22 cellular contexts compared by ENCODE assay signal in the genomic region with DNA sequence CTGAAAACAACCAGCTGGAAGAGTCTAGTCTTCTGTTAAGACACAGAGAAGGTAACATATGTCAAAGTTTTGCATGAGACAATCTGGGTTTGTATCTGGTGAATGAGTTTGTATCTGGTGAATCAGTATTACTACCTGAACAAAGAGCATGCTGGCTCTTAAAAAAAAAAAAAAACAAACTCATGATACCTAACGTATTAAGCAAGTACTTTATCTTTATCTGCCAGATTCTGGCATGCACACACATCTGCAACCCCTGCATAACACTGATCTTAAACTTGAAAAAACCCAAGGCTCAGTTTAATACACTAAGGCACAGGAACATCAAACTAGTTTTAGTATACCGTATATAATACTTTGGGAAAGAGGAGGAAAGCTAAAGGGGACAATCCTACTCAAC. TPM values are rescaled to one million over a fixed set of nuclear protein-coding genes. Genes with fewer than 3 reads are reported as not detected.
DNase-seq lines count a peak whose midpoint lies in the region; ATAC-seq and TF ChIP-seq lines count a peak whose summit lies in the region.
"Had no signal": no experiment of that assay in that cellular context is flagged by ENCODE, and none has a peak within 500 bp of the region (broad histone marks: within the 10 kb centered on the region; RNA-seq: fewer than 3 reads in every experiment).

No MANE protein-coding gene starts in this region.

- BruUV-seq in mammary epithelial cell (replicated peaks; lab: Mats Ljungman, UMichigan) = no TSS peak

- DNase-seq in activated CD4-positive, alpha-beta T cell treated with anti-CD3 and anti-CD28 coated beads, Interleukin-2, amount 10 ng/mL, durations not matched to agents 7 days and 5 days = no peak
- DNase-seq in activated CD4-positive, alpha-beta T cell treated with anti-CD3 and anti-CD28 coated beads, Interleukin-2, amount 50 U/mL, for 48 hours = no peak
- peak; percentile 25 for DNase-seq in mammary epithelial cell
- no peak for DNase-seq in naive thymus-derived CD8-positive, alpha-beta T cell
- DNase-seq in CD1c-positive myeloid dendritic cell (ENCODE audit: extremely low spot score) = no peak
- DNase-seq: activated CD4-positive, alpha-beta memory T cell treated with anti-CD3 and anti-CD28 coated beads for 36 hours; amygdala; cerebellar nuclear complex; DMS53; GM23248; hypothalamus; midbrain; NCI-H187; NCI-H446 treated with DMSO at 0.1 percent for 48 hours; stimulated activated CD4-positive, alpha-beta T cell treated with anti-CD3 and anti-CD28 coated beads, Interleukin-15, amount 100 ng/mL, for 24 hours; stimulated activated naive B cell treated with anti-CD40 and anti-IgM and Interleukin-4, amounts not matched to agents 10 μg/mL and 1 μg/mL and 100 μg/mL, for 72 hours; SW 1271; transverse colon had no signal

- peak overlapping the region; percentile 25 for H3K27ac Mint-ChIP-seq in activated CD4-positive, alpha-beta T cell treated with anti-CD3 and anti-CD28 coated beads, Interleukin-2, amount 10 ng/mL, durations not matched to agents 7 days and 5 days
- H3K27ac Mint-ChIP-seq in naive thymus-derived CD8-positive, alpha-beta T cell = peak overlapping the region in 7 of 10 donors; percentile 8 to 82 (median 60)
- H3K27ac Mint-ChIP-seq: activated CD4-positive, alpha-beta memory T cell treated with anti-CD3 and anti-CD28 coated beads for 36 hours; stimulated activated naive B cell treated with anti-CD40 and anti-IgM and Interleukin-4, amounts not matched to agents 10 μg/mL and 1 μg/mL and 100 μg/mL, for 72 hours had no signal

- H3K4me3 ChIP-seq in HUES6 (ENCODE audit: low read depth, low read length) (peak overlapping the region; percentile 1; the same call in 1 of the 2 replicates), mammary epithelial cell (replicated peaks in 1 of 3; ENCODE audit: insufficient read depth in 1 of 3, low read depth in 2 of 3, low read length in 3 of 3) (no peak overlapping the region)
- H3K4me3 ChIP-seq: BLaER1, GM23248, transverse colon had no signal

- no peak overlapping the region for H3K9ac ChIP-seq in HUES6 (ENCODE audit: low read length)
- H3K9ac ChIP-seq in mammary epithelial cell (ENCODE audit: insufficient read depth, low read length) = no peak overlapping the region
- H3K9ac ChIP-seq: BLaER1, GM23248 had no signal

- H3K36me3 Mint-ChIP-seq in activated CD4-positive, alpha-beta T cell treated with anti-CD3 and anti-CD28 coated beads, Interleukin-2, amount 10 ng/mL, durations not matched to agents 7 days and 5 days (ENCODE audit: low read depth) = peaks cover 16% of the 10 kb centered on the region
- H3K36me3 Mint-ChIP-seq in naive thymus-derived CD8-positive, alpha-beta T cell = peaks cover 0 to 21% (median 0%) of the 10 kb centered on the region in 3 donors

- POLR2A ChIA-PET in activated CD4-positive, alpha-beta T cell treated with anti-CD3 and anti-CD28 coated beads, Interleukin-2, amount 10 ng/mL, durations not matched to agents 7 days and 5 days (lab: Charles Lee) = no interaction called here
- POLR2A ChIA-PET in naive thymus-derived CD8-positive, alpha-beta T cell (lab: Charles Lee) = no interaction called here

- no peak for TF ChIP-seq CTCF in mammary epithelial cell (conservative IDR thresholded peaks at IDR 0.05 in 1 of 2, IDR thresholded peaks at IDR 0.05 in 1 of 2; ENCODE audit: extremely low read depth in 1 of 2, insufficient read depth in 1 of 2, low read depth in 1 of 2, low read length in 2 of 2)

- peaks cover 100% of the 10 kb centered on the region for H3K79me2 ChIP-seq in mammary epithelial cell (ENCODE audit: insufficient read depth, low read length)

- H3K9me3 ChIP-seq in HUES6 (ENCODE audit: control insufficient read depth, insufficient read depth, low read depth, low read length) (no peaks in the 10 kb centered on the region), mammary epithelial cell (replicated peaks; ENCODE audit: insufficient read depth, low read length) (no peaks in the 10 kb centered on the region)
- H3K9me3 ChIP-seq: BLaER1, transverse colon had no signal

- dilution Hi-C loops in mammary epithelial cell (cut with HindIII; ENCODE audit: low sequenced_read_pairs) = no loop called here

- H3K9me3 Mint-ChIP-seq in activated CD4-positive, alpha-beta T cell treated with anti-CD3 and anti-CD28 coated beads, Interleukin-2, amount 10 ng/mL, durations not matched to agents 7 days and 5 days = no peaks in the 10 kb centered on the region
- no peaks in the 10 kb centered on the region for H3K9me3 Mint-ChIP-seq in naive thymus-derived CD8-positive, alpha-beta T cell
- H3K9me3 Mint-ChIP-seq: activated CD4-positive, alpha-beta memory T cell treated with anti-CD3 and anti-CD28 coated beads for 36 hours; stimulated activated naive B cell treated with anti-CD40 and anti-IgM and Interleukin-4, amounts not matched to agents 10 μg/mL and 1 μg/mL and 100 μg/mL, for 72 hours had no signal

- 47% methylated on average over 2 of the region's 2 CpGs for WGBS in mammary epithelial cell (ENCODE audit: low coverage, missing lambda C conversion rate)

- H3K27me3 Mint-ChIP-seq in activated CD4-positive, alpha-beta T cell treated with anti-CD3 and anti-CD28 coated beads, Interleukin-2, amount 10 ng/mL, durations not matched to agents 7 days and 5 days = no peaks in the 10 kb centered on the region
- H3K27me3 Mint-ChIP-seq in naive thymus-derived CD8-positive, alpha-beta T cell = no peaks in the 10 kb centered on the region
- H3K27me3 Mint-ChIP-seq: activated CD4-positive, alpha-beta memory T cell treated with anti-CD3 and anti-CD28 coated beads for 36 hours; stimulated activated naive B cell treated with anti-CD40 and anti-IgM and Interleukin-4, amounts not matched to agents 10 μg/mL and 1 μg/mL and 100 μg/mL, for 72 hours had no signal

- in situ Hi-C loops in mammary epithelial cell (cut with MboI; ENCODE audit: low sequenced_read_pairs in 2 of 2) = no loop called here

- H3K4me1 Mint-ChIP-seq in activated CD4-positive, alpha-beta T cell treated with anti-CD3 and anti-CD28 coated beads, Interleukin-2, amount 10 ng/mL, durations not matched to agents 7 days and 5 days = peaks cover 59% of the 10 kb centered on the region
- H3K4me1 Mint-ChIP-seq in naive thymus-derived CD8-positive, alpha-beta T cell = peaks cover 20 to 92% (median 79%) of the 10 kb centered on the region in 4 donors

- CTCF ChIA-PET in activated CD4-positive, alpha-beta T cell treated with anti-CD3 and anti-CD28 coated beads, Interleukin-2, amount 10 ng/mL, durations not matched to agents 7 days and 5 days (lab: Charles Lee) = interaction anchor here (1.3 kb wide), 1 partner anchor 14 kb away, joined by 3 read pairs; no protein-coding TSS in a partner anchor
- CTCF ChIA-PET in mammary epithelial cell (lab: Charles Lee; ENCODE audit: low non-redundant PET) = no interaction called here

- no peaks in the 10 kb centered on the region for H3K27me3 ChIP-seq in HUES6 (ENCODE audit: control insufficient read depth, insufficient read depth, low read length)
- no peaks in the 10 kb centered on the region for H3K27me3 ChIP-seq in mammary epithelial cell (ENCODE audit: insufficient read depth, low read length)
- H3K27me3 ChIP-seq: BLaER1, transverse colon had no signal

- H3K4me3 Mint-ChIP-seq in activated CD4-positive, alpha-beta T cell treated with anti-CD3 and anti-CD28 coated beads, Interleukin-2, amount 10 ng/mL, durations not matched to agents 7 days and 5 days = no peak overlapping the region
- peak overlapping the region in 9 of 10 donors; percentile 54 to 79 (median 57) for H3K4me3 Mint-ChIP-seq in naive thymus-derived CD8-positive, alpha-beta T cell
- H3K4me3 Mint-ChIP-seq: activated CD4-positive, alpha-beta memory T cell treated with anti-CD3 and anti-CD28 coated beads for 36 hours; stimulated activated naive B cell treated with anti-CD40 and anti-IgM and Interleukin-4, amounts not matched to agents 10 μg/mL and 1 μg/mL and 100 μg/mL, for 72 hours had no signal

- intact Hi-C loops in mammary epithelial cell (cut with micrococcal nuclease) = no loop called here

- H3K4me2 ChIP-seq in mammary epithelial cell (ENCODE audit: insufficient read depth, low read depth, low read length) = peak overlapping the region; percentile 31
- H3K4me2 ChIP-seq: BLaER1 had no signal

- peak in 1 of 2 donors; percentile 15 for ATAC-seq in naive thymus-derived CD8-positive, alpha-beta T cell
- no peak for ATAC-seq in HG02763 (IDR thresholded peaks at IDR 0.05; ENCODE audit: unreplicated experiment)
- ATAC-seq in GM19463 (IDR thresholded peaks at IDR 0.05; ENCODE audit: unreplicated experiment) = no peak
- ATAC-seq: stimulated activated naive B cell treated with anti-CD40 and anti-IgM and Interleukin-4, amounts not matched to agents 10 μg/mL and 1 μg/mL and 100 μg/mL, for 72 hours had no signal

- H3K4me1 ChIP-seq in HUES6 (ENCODE audit: control insufficient read depth, insufficient read depth, low read length) (peaks cover 58% of the 10 kb centered on the region), mammary epithelial cell (ENCODE audit: insufficient read depth, low read length) (peaks cover 39% of the 10 kb centered on the region)

- H3K36me3 ChIP-seq in HUES6 (ENCODE audit: control insufficient read depth, insufficient read depth, low read length) (peaks cover 35% of the 10 kb centered on the region), mammary epithelial cell (ENCODE audit: insufficient read depth, low read length) (peaks cover 2% of the 10 kb centered on the region)
- H3K36me3 ChIP-seq: transverse colon had no signal

- no peak overlapping the region for H2AFZ ChIP-seq in mammary epithelial cell (ENCODE audit: low read depth, low read length)
- H2AFZ ChIP-seq: GM23248 had no signal

- H4K20me1 ChIP-seq in mammary epithelial cell (ENCODE audit: insufficient read depth, low read length) = peaks cover 7% of the 10 kb centered on the region

- no peak overlapping the region for H3K27ac ChIP-seq in HUES6 (ENCODE audit: low read depth, low read length)
- peak overlapping the region; percentile 36 for H3K27ac ChIP-seq in mammary epithelial cell (ENCODE audit: insufficient read depth, low read depth, low read length)
- H3K27ac ChIP-seq: BLaER1, GM23248, transverse colon had no signal

RNA-seq across cellular contexts. Expression of gene YTHDC1, which starts 5.8 kb away (rescaled TPM):
- total RNA-seq in activated CD4-positive, alpha-beta T cell treated with anti-CD3 and anti-CD28 coated beads, Interleukin-2, amount 10 ng/mL, durations not matched to agents 7 days and 5 days = 10 to 100 TPM; 88.7 to 90.3 TPM
- total RNA-seq in mammary epithelial cell = 10 to 100 TPM; 34.0 to 88.6 TPM
- polyA plus RNA-seq in mammary epithelial cell = 23.1 TPM
- polyA minus RNA-seq in mammary epithelial cell = 109 TPM
- 100 to 1,000 TPM; 251 to 261 TPM for total RNA-seq in naive thymus-derived CD8-positive, alpha-beta T cell
- 10 to 100 TPM; 22.4 to 39.3 (median 29.9) TPM for polyA plus RNA-seq in naive thymus-derived CD8-positive, alpha-beta T cell
